Comparison of ENCODE assay signal across 17 cellular contexts in the genomic region with DNA sequence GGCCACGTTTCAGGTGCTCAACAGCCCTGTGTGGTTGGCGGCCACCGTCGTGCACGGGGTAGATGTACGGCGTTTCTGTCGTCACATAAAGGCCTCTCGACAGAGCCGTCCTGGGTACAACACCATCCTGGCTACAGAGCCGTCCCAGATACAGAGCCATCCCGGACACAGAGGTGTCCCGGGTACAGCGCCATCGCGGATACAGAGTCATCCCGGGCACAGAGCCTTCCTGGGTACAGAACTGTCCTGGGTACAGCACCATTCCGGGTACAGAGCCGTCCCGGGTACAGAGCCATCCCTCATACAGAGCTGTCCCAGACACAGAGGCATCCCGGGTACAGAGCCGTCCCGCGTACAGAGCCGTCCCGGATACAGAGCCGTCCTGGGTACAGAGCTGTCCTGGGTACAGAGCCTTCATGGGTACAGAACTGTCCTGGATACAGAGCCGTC.
"Had no signal": no experiment of that assay in that cellular context is flagged by ENCODE, and none has a peak within 500 bp of the region (broad histone marks: within the 10 kb centered on the region; RNA-seq: fewer than 3 reads in every experiment).

No MANE protein-coding gene starts in this region.

- H3K27ac Mint-ChIP-seq: natural killer cell had no signal

- ATAC-seq: mucosa of descending colon had no signal

- H3K36me3 ChIP-seq: heart left ventricle, prostate gland, sigmoid colon, tibial artery had no signal

- H3K36me3 Mint-ChIP-seq: natural killer cell had no signal

- H3K4me3 Mint-ChIP-seq: natural killer cell had no signal

- H3K9me3 ChIP-seq: mucosa of descending colon, prostate gland, sigmoid colon, tibial artery had no signal

- H3K9me3 Mint-ChIP-seq: natural killer cell had no signal

- DNase-seq: central memory CD4-positive, alpha-beta T cell; cortex of kidney; dorsolateral prefrontal cortex; effector CD8-positive, alpha-beta T cell; heart left ventricle; hippocampal formation; kidney glomerular epithelial cell; mucosa of descending colon; natural killer cell; sigmoid colon; stimulated activated CD4-positive, alpha-beta T cell treated with anti-CD3 and anti-CD28 coated beads, Interleukin-2, amount 100 ng/mL, for 24 hours; stimulated activated CD4-positive, alpha-beta T cell treated with anti-CD3 and anti-CD28 coated beads, Interleukin-4, amount 100 ng/mL, for 4 hours; stimulated activated naive CD4-positive, alpha-beta T cell treated with Interleukin-2 at 50 U/mL for 16 hours had no signal

- H3K4me1 ChIP-seq: parathyroid adenoma, prostate gland, sigmoid colon, tibial artery had no signal

- H3K4me3 ChIP-seq: dorsolateral prefrontal cortex, heart left ventricle, mucosa of descending colon, prostate gland, sigmoid colon, skin epidermis, tibial artery had no signal

- H3K27ac ChIP-seq: dorsolateral prefrontal cortex, heart left ventricle, parathyroid adenoma, prostate gland, sigmoid colon, skin epidermis, tibial artery had no signal

- H3K4me1 Mint-ChIP-seq: natural killer cell had no signal
